9 cellular contexts compared by ENCODE assay signal in genomic region chr6:43733471-43734293, GRCh38. TPM values are rescaled to one million over a fixed set of nuclear protein-coding genes. Genes with fewer than 3 reads are reported as not detected.
DNase-seq lines count a peak whose midpoint lies in the region; ATAC-seq and TF ChIP-seq lines count a peak whose summit lies in the region.
"Had no signal": no experiment of that assay in that cellular context is flagged by ENCODE, and none has a peak within 500 bp of the region (broad histone marks: within the 10 kb centered on the region; RNA-seq: fewer than 3 reads in every experiment).

No MANE protein-coding gene starts in this region.

- ATAC-seq in T-cell (replicated peaks in 1 of 4) (peak; percentile 66 to 89 (median 70)), SK-N-SH treated with all-trans-retinoic acid at 6 μM for 48 hours (no peak)
- peak; percentile 98 for ATAC-seq in central memory CD8-positive, alpha-beta T cell (replicated peaks; ENCODE audit: extremely low read depth, poor library complexity, severe bottlenecking)
- ATAC-seq in stimulated activated naive CD8-positive, alpha-beta T cell treated with anti-CD3 and anti-CD28 coated beads, Interleukin-15, Interleukin-2, amounts not matched to agents 100 U/mL and 50 U/mL, for 24 hours: peak; percentile 87

- peaks cover 10 to 19% (median 12%) of the 10 kb centered on the region in 3 donors for H3K9me3 Mint-ChIP-seq in T-cell
- peaks cover 6% of the 10 kb centered on the region for H3K9me3 Mint-ChIP-seq in central memory CD8-positive, alpha-beta T cell

- peaks cover 3% of the 10 kb centered on the region for H3K36me3 Mint-ChIP-seq in T-cell
- peaks cover 6% of the 10 kb centered on the region for H3K36me3 Mint-ChIP-seq in central memory CD8-positive, alpha-beta T cell (ENCODE audit: insufficient read depth)

- H3K4me1 Mint-ChIP-seq in T-cell: peaks cover 9 to 30% (median 23%) of the 10 kb centered on the region in 3 donors
- H3K4me1 Mint-ChIP-seq in central memory CD8-positive, alpha-beta T cell: peaks cover 17% of the 10 kb centered on the region

- no peaks in the 10 kb centered on the region for H3K27me3 Mint-ChIP-seq in T-cell
- no peaks in the 10 kb centered on the region for H3K27me3 Mint-ChIP-seq in central memory CD8-positive, alpha-beta T cell

- CTCF ChIA-PET in T-cell (lab: Charles Lee): no interaction called here

- POLR2A ChIA-PET in T-cell (lab: Charles Lee): no interaction called here

- DNase-seq in NOMO-1 treated with DMSO at 0.1 percent for 48 hours (lab: John Stamatoyannopoulos, UW; ENCODE audit: unreplicated experiment) (peak; percentile 15), NOMO-1 treated with dmso at 0.1 percent for 144 hours (lab: John Stamatoyannopoulos, UW; ENCODE audit: unreplicated experiment) (no peak), T-cell (peak in 18 of 34 experiments; percentile 11 to 69 (median 38)), nucleus accumbens (lab: John Stamatoyannopoulos, UW) (no peak), hippocampal formation (lab: John Stamatoyannopoulos, UW) (no peak)
- peak in 1 of 2 donors; percentile 59 for DNase-seq in central memory CD8-positive, alpha-beta T cell (ENCODE audit: low spot score in 2 of 2)
- DNase-seq in stimulated activated naive CD8-positive, alpha-beta T cell treated with anti-CD3 and anti-CD28 coated beads, Interleukin-15, Interleukin-2, amounts not matched to agents 100 U/mL and 50 U/mL, for 24 hours: peak; percentile 68
- DNase-seq: NCI-H187 treated with DMSO at 0.1 percent for 48 hours had no signal

- H3K4me3 Mint-ChIP-seq in T-cell: no peak overlapping the region
- H3K4me3 Mint-ChIP-seq in central memory CD8-positive, alpha-beta T cell: peak overlapping the region; percentile 19

- H3K27ac Mint-ChIP-seq in T-cell: peak overlapping the region; percentile 35 to 52
- peak overlapping the region; percentile 93 for H3K27ac Mint-ChIP-seq in central memory CD8-positive, alpha-beta T cell (ENCODE audit: low read depth)

TF ChIP-seq in SK-N-SH treated with all-trans-retinoic acid at 6 μM for 48 hours, 23 proteins besides CTCF, POLR2A, EP300 and RAD21:
- TF ChIP-seq GLIS3 (CRISPR knock-in tag; IDR thresholded peaks at IDR 0.05) (no peak), ISL1 (CRISPR knock-in tag; IDR thresholded peaks at IDR 0.05) (no peak), TCF4 (CRISPR knock-in tag; IDR thresholded peaks at IDR 0.05; ENCODE audit: borderline replicate concordance) (no peak), ZC3H10 (CRISPR knock-in tag; IDR thresholded peaks at IDR 0.05) (no peak), CREB5 (CRISPR knock-in tag; IDR thresholded peaks at IDR 0.05; ENCODE audit: low read depth) (no peak), CSDC2 (CRISPR knock-in tag; IDR thresholded peaks at IDR 0.05) (no peak), ZNF565 (CRISPR knock-in tag; conservative IDR thresholded peaks at IDR 0.05; ENCODE audit: low read depth) (no peak)

RNA-seq across cellular contexts. Expression of gene VEGFA, which starts 36.3 kb away (rescaled TPM):
- total RNA-seq in T-cell: 1 to 10 TPM; 1.1 to 8.9 (median 6.4) TPM

RNA-seq across cellular contexts. Expression of gene MRPS18A, which starts 46.1 kb away (rescaled TPM):
- total RNA-seq in T-cell: 10 to 100 TPM; 22.9 to 34.9 (median 30.6) TPM

Comparison
In these comparisons a context has a peak if more than half of its experiments do, and no peak if none do; other contexts are left out.
1. DNase-seq: peak in NOMO-1 treated with DMSO at 0.1 percent for 48 hours (single experiment), T-cell (18 of 34) and stimulated activated naive CD8-positive, alpha-beta T cell treated with anti-CD3 and anti-CD28 coated beads, Interleukin-15, Interleukin-2, amounts not matched to agents 100 U/mL and 50 U/mL, for 24 hours (single experiment); none in NOMO-1 treated with dmso at 0.1 percent for 144 hours (single experiment), nucleus accumbens (0 of 56) and hippocampal formation (0 of 2).